Comparison of ENCODE assay signal across 19 cellular contexts in genomic region chr12:14510574-14510973, GRCh38. TPM values are rescaled to one million over a fixed set of nuclear protein-coding genes. Genes with fewer than 3 reads are reported as not detected.
"Had no signal": no experiment of that assay in that cellular context is flagged by ENCODE, and none has a peak within 500 bp of the region (broad histone marks: within the 10 kb centered on the region; RNA-seq: fewer than 3 reads in every experiment).

No MANE protein-coding gene starts in this region.

- FAIRE-seq: islet of Langerhans, pancreas had no signal

- H3K36me3 Mint-ChIP-seq: natural killer cell had no signal

- H3K27ac Mint-ChIP-seq: mesothelial cell of epicardium, natural killer cell, neural progenitor cell had no signal

- H3K4me2 ChIP-seq: neural progenitor cell had no signal

- H3K4me3 Mint-ChIP-seq: mesothelial cell of epicardium, natural killer cell, neural progenitor cell had no signal

- H2AFZ ChIP-seq: neural progenitor cell had no signal

- H3K9me3 Mint-ChIP-seq: mesothelial cell of epicardium, natural killer cell, neural progenitor cell had no signal

- H3K36me3 ChIP-seq: colonic mucosa, neural progenitor cell, pancreas had no signal

- H3K27ac ChIP-seq: colonic mucosa, heart left ventricle, neural progenitor cell, pancreas, psoas muscle, right lobe of liver had no signal

- H3K9me3 ChIP-seq: colonic mucosa, heart left ventricle, pancreas, psoas muscle, right lobe of liver had no signal

- ATAC-seq: heart left ventricle, left lobe of liver, natural killer cell, pancreas, psoas muscle, right lobe of liver had no signal

- H3K4me1 ChIP-seq: colonic mucosa, heart left ventricle, neural progenitor cell, psoas muscle, right lobe of liver had no signal

- DNase-seq: colonic mucosa; effector CD4-positive, alpha-beta T cell; foreskin melanocyte; heart left ventricle; hypothalamus; mammary epithelial cell; natural killer cell; occipital lobe; pancreas; psoas muscle; retina; right lobe of liver; stimulated activated CD4-positive, alpha-beta T cell treated with anti-CD3 and anti-CD28 coated beads, Interleukin-4, amount 100 ng/mL, for 24 hours; stimulated activated naive CD4-positive, alpha-beta T cell treated with Interleukin-2 at 50 U/mL for 16 hours; trophoblast cell had no signal

- H3K27me3 ChIP-seq: colonic mucosa, heart left ventricle, neural progenitor cell, pancreas, right lobe of liver had no signal

- H3K9ac ChIP-seq: neural progenitor cell had no signal

- H3K4me1 Mint-ChIP-seq: natural killer cell, neural progenitor cell had no signal

- H3K4me3 ChIP-seq: colonic mucosa, heart left ventricle, neural progenitor cell, pancreas, psoas muscle, right lobe of liver had no signal

RNA-seq across cellular contexts. Expression of gene PLBD1, which starts 57.1 kb away (rescaled TPM):
- total RNA-seq: mammary epithelial cell had no signal
- polyA plus RNA-seq: mammary epithelial cell had no signal
